In genomic region chr11:134391170-134391569, GRCh38 we compare ENCODE assay signal across 28 cellular contexts. TPM values are rescaled to one million over a fixed set of nuclear protein-coding genes. Genes with fewer than 3 reads are reported as not detected.
A peak's percentile ranks its signal among the peaks of the same experiment; 100 is the strongest.
DNase-seq lines count a peak whose midpoint lies in the region; ATAC-seq, FAIRE-seq and TF ChIP-seq lines count a peak whose summit lies in the region.
"Had no signal": no experiment of that assay in that cellular context is flagged by ENCODE, and none has a peak within 500 bp of the region (broad histone marks: within the 10 kb centered on the region; RNA-seq: fewer than 3 reads in every experiment).

No MANE protein-coding gene starts in this region.

- intact Hi-C loops in A673 (cut with micrococcal nuclease; ENCODE audit: unreplicated experiment) = no loop called here

- no peak overlapping the region; the same call in 1 of the 2 replicates for H4K8ac ChIP-seq in H1 (ENCODE audit: extremely low read depth, insufficient read depth, low read length)

- no peak for ATAC-seq in HG03378 (IDR thresholded peaks at IDR 0.05; ENCODE audit: unreplicated experiment)
- ATAC-seq: activated CD4-positive, alpha-beta T cell treated with anti-CD3 and anti-CD28 coated beads for 36 hours; left lung; stimulated activated memory B cell treated with anti-CD40 and anti-IgM and Interleukin-4, amounts not matched to agents 10 μg/mL and 1 μg/mL and 100 μg/mL, for 72 hours; T-helper 17 cell had no signal

- H3K27ac ChIP-seq in A673 (ENCODE audit: low read depth, low read length, poor library complexity, severe bottlenecking) (no peak overlapping the region), H1 (ENCODE audit: low read depth, low read length) (no peak overlapping the region), right atrium auricular region (no peak overlapping the region)
- H3K27ac ChIP-seq: adrenal gland, brain microvascular endothelial cell, left lung, upper lobe of left lung had no signal

- 92% methylated on average over 5 of the region's 9 CpGs; no CpG with 5 or more reads in 1 of the 2 experiments for WGBS in H1 (ENCODE audit: extremely low coverage in 1 of 2, insufficient coverage in 1 of 2, insufficient read length in 1 of 2, insufficient replicate concordance in 2 of 2, low coverage in 1 of 2, low lambda C conversion rate in 2 of 2, missing lambda C conversion rate in 1 of 2), 2 experiments

- no peak overlapping the region for H2BK5ac ChIP-seq in H1 (ENCODE audit: low read depth, low read length)

- peak; percentile 34 for TF ChIP-seq CTCF in A673 (conservative IDR thresholded peaks at IDR 0.05; ENCODE audit: low read depth, low read length)
- peak; percentile 18 to 44 (median 30); a peak in 3 of 4 replicates for TF ChIP-seq CTCF in H1 (IDR thresholded peaks at IDR 0.05; ENCODE audit: control extremely low read depth in 1 of 3, insufficient read depth in 1 of 3, low read depth in 1 of 3, low read length in 3 of 3)
- TF ChIP-seq CTCF in right atrium auricular region (IDR thresholded peaks at IDR 0.05) = no peak

- no peak overlapping the region for H3K23ac ChIP-seq in H1 (ENCODE audit: insufficient read length)

- no peak overlapping the region for H4K5ac ChIP-seq in H1 (ENCODE audit: insufficient read length, low read depth, low read length)

- H3K27me3 Mint-ChIP-seq in activated T-cell treated with anti-CD3 and anti-CD28 coated beads, Interleukin-2, amount 50 U/mL, for 24 hours = peaks cover 28% of the 10 kb centered on the region

- DNase-seq in A673 (ENCODE audit: low spot score) (no peak), COR-L47 (lab: John Stamatoyannopoulos, UW) (peak; percentile 11), NCI-H1105 (lab: John Stamatoyannopoulos, UW) (peak; percentile 72), H1 (ENCODE audit: low read depth in 1 of 2, low spot score in 2 of 2) (no peak), right atrium auricular region (ENCODE audit: low spot score) (no peak)
- DNase-seq in activated T-cell treated with anti-CD3 and anti-CD28 coated beads, Interleukin-2, amount 50 U/mL, for 24 hours = no peak
- DNase-seq: activated CD4-positive, alpha-beta T cell treated with anti-CD3 and anti-CD28 coated beads for 36 hours; activated CD8-positive, alpha-beta memory T cell treated with anti-CD3 and anti-CD28 coated beads for 24 hours; activated naive CD4-positive, alpha-beta T cell treated with Interleukin-2 at 50 U/mL for 16 hours; activated T-cell treated with anti-CD3 and anti-CD28 coated beads, Interleukin-2, amount 50 U/mL, for 1 hour; adrenal gland; brain microvascular endothelial cell; GOT3; mesendoderm; MM.1S; NCI-H1694 treated with DMSO at 0.1 percent for 48 hours; NCI-H774; SK-N-SH; stimulated activated CD4-positive, alpha-beta T cell treated with anti-CD3 and anti-CD28 coated beads, Interleukin-4, amount 100 ng/mL, for 4 hours; substantia nigra; T-helper 17 cell; upper lobe of left lung had no signal

- H2BK15ac ChIP-seq in H1 (ENCODE audit: low read length) = no peak overlapping the region

- H3K23me2 ChIP-seq in H1 (ENCODE audit: low read depth, low read length) = no peaks in the 10 kb centered on the region

- H3K4me1 Mint-ChIP-seq in activated T-cell treated with anti-CD3 and anti-CD28 coated beads, Interleukin-2, amount 50 U/mL, for 24 hours (ENCODE audit: low read depth) = peaks cover 14% of the 10 kb centered on the region
- H3K4me1 Mint-ChIP-seq: stimulated activated memory B cell treated with anti-CD40 and anti-IgM and Interleukin-4, amounts not matched to agents 10 μg/mL and 1 μg/mL and 100 μg/mL, for 72 hours had no signal

- H3K18ac ChIP-seq in H1 (ENCODE audit: extremely low read depth, low read length) = no peak overlapping the region

- H3K9me3 ChIP-seq in A673 (ENCODE audit: low read depth, low read length, poor library complexity, severe bottlenecking) (no peaks in the 10 kb centered on the region), H1 (ENCODE audit: insufficient read depth in 2 of 2, low read depth in 1 of 2, low read length in 1 of 2) (no peaks in the 10 kb centered on the region), right atrium auricular region (no peaks in the 10 kb centered on the region)
- H3K9me3 ChIP-seq: adrenal gland, left lung, SK-N-SH, upper lobe of left lung had no signal

- H3K36me3 ChIP-seq in A673 (ENCODE audit: insufficient read depth, low read length, poor library complexity, severe bottlenecking) (no peaks in the 10 kb centered on the region), H1 (ENCODE audit: control insufficient read depth in 2 of 4, insufficient read depth in 4 of 4, low read length in 3 of 4) (no peaks in the 10 kb centered on the region; a peak in 2 of 8 replicates), right atrium auricular region (no peaks in the 10 kb centered on the region)
- H3K36me3 ChIP-seq: adrenal gland, brain microvascular endothelial cell, left lung, upper lobe of left lung had no signal

- peak in 1 of 2 experiments; percentile 33; a peak in 2 of 4 replicates for TF ChIP-seq RAD21 in H1 (IDR thresholded peaks at IDR 0.05 in 1 of 2, conservative IDR thresholded peaks at IDR 0.05 in 1 of 2; ENCODE audit: low read depth in 2 of 2, low read length in 2 of 2)

- FAIRE-seq in H1 (lab: Jason Lieb, UNC) = no peak
- FAIRE-seq: islet of Langerhans had no signal

- H3K27me3 ChIP-seq in A673 (replicated peaks; ENCODE audit: insufficient read depth, low read depth, low read length, poor library complexity) (no peaks in the 10 kb centered on the region), H1 (replicated peaks in 1 of 4; ENCODE audit: control insufficient read depth in 3 of 4, extremely low read depth in 1 of 4, insufficient read depth in 3 of 4, low read length in 3 of 4) (no peaks in the 10 kb centered on the region), right atrium auricular region (no peaks in the 10 kb centered on the region)
- H3K27me3 ChIP-seq: adrenal gland, brain microvascular endothelial cell, upper lobe of left lung had no signal

- H3K27ac Mint-ChIP-seq in activated T-cell treated with anti-CD3 and anti-CD28 coated beads, Interleukin-2, amount 50 U/mL, for 24 hours = no peak overlapping the region
- H3K27ac Mint-ChIP-seq: activated CD4-positive, alpha-beta T cell treated with anti-CD3 and anti-CD28 coated beads for 36 hours; progenitor cell of endocrine pancreas; stimulated activated memory B cell treated with anti-CD40 and anti-IgM and Interleukin-4, amounts not matched to agents 10 μg/mL and 1 μg/mL and 100 μg/mL, for 72 hours; T-helper 17 cell had no signal

- POLR2A ChIA-PET in A673 (lab: Charles Lee; ENCODE audit: low non-redundant PET) = no interaction called here
- POLR2A ChIA-PET in H1 (lab: Charles Lee; ENCODE audit: partially characterized antibody) = no interaction called here

- no peak overlapping the region for H2BK120ac ChIP-seq in H1 (replicated peaks; ENCODE audit: low read depth, low read length)

- H3K4ac ChIP-seq in H1 (replicated peaks; ENCODE audit: insufficient read length, low read depth, low read length) = no peak overlapping the region

- no peak overlapping the region for H2BK20ac ChIP-seq in H1 (ENCODE audit: low read length)

- TF ChIP-seq EP300 in H1 (IDR thresholded peaks at IDR 0.05; ENCODE audit: borderline replicate concordance in 1 of 2, low read depth in 2 of 2, low read length in 2 of 2) = no peak

- peaks cover 2% of the 10 kb centered on the region; the same call in 1 of the 2 replicates for H3K79me1 ChIP-seq in H1 (ENCODE audit: low read depth, low read length)

- H3K56ac ChIP-seq in H1 (replicated peaks; ENCODE audit: insufficient read length, low read depth, low read length) = no peak overlapping the region

- H3K4me3 ChIP-seq in A673 (ENCODE audit: low read depth, low read length, poor library complexity, severe bottlenecking) (no peak overlapping the region), H1 (ENCODE audit: extremely low read depth in 1 of 4, insufficient read depth in 2 of 4, low read depth in 3 of 4, low read length in 4 of 4) (no peak overlapping the region), right atrium auricular region (no peak overlapping the region)
- H3K4me3 ChIP-seq: adrenal gland, left lung, upper lobe of left lung had no signal

- no peaks in the 10 kb centered on the region; a peak in 1 of 4 replicates for H3K79me2 ChIP-seq in H1 (ENCODE audit: control insufficient read depth in 1 of 2, insufficient read depth in 2 of 2, low read length in 2 of 2)

- H4K91ac ChIP-seq in H1 (replicated peaks; ENCODE audit: insufficient read length, low read length) = no peak overlapping the region

- H3K4me1 ChIP-seq in A673 (ENCODE audit: insufficient read depth, low read length, poor library complexity, severe bottlenecking) = no peaks in the 10 kb centered on the region
- H3K4me1 ChIP-seq in H1 (replicated peaks in 1 of 4; ENCODE audit: control insufficient read depth in 3 of 4, insufficient read depth in 4 of 4, low read length in 3 of 4) = peaks cover 0 to 3% (median 0%) of the 10 kb centered on the region in 4 experiments; a peak in 1 of 7 replicates
- H3K4me1 ChIP-seq in right atrium auricular region = no peaks in the 10 kb centered on the region
- H3K4me1 ChIP-seq: adrenal gland, left lung, upper lobe of left lung had no signal

- H3K9ac ChIP-seq in H1 (replicated peaks in 1 of 4; ENCODE audit: extremely low read depth in 1 of 4, low read depth in 3 of 4, low read length in 3 of 4) = no peak overlapping the region
- H3K9ac ChIP-seq: SK-N-SH had no signal

- no peak overlapping the region for H3K4me2 ChIP-seq in H1 (ENCODE audit: insufficient read depth in 1 of 2, low read depth in 2 of 2, low read length in 2 of 2)
- H3K4me2 ChIP-seq: SK-N-SH had no signal

- peaks cover 10 to 21% of the 10 kb centered on the region in 2 experiments for H4K20me1 ChIP-seq in H1 (replicated peaks in 1 of 2; ENCODE audit: control insufficient read depth in 1 of 2, insufficient read depth in 2 of 2, low read length in 2 of 2)

- H2AK5ac ChIP-seq in H1 (ENCODE audit: low read depth, low read length) = no peak overlapping the region

- H3K36me3 Mint-ChIP-seq in activated T-cell treated with anti-CD3 and anti-CD28 coated beads, Interleukin-2, amount 50 U/mL, for 24 hours (ENCODE audit: low read depth) = no peaks in the 10 kb centered on the region
- H3K36me3 Mint-ChIP-seq: stimulated activated memory B cell treated with anti-CD40 and anti-IgM and Interleukin-4, amounts not matched to agents 10 μg/mL and 1 μg/mL and 100 μg/mL, for 72 hours had no signal

- no peak overlapping the region for H3K14ac ChIP-seq in H1 (ENCODE audit: insufficient read length)

- no peak overlapping the region for H3K4me3 Mint-ChIP-seq in activated T-cell treated with anti-CD3 and anti-CD28 coated beads, Interleukin-2, amount 50 U/mL, for 24 hours
- H3K4me3 Mint-ChIP-seq: activated CD4-positive, alpha-beta T cell treated with anti-CD3 and anti-CD28 coated beads for 36 hours; stimulated activated memory B cell treated with anti-CD40 and anti-IgM and Interleukin-4, amounts not matched to agents 10 μg/mL and 1 μg/mL and 100 μg/mL, for 72 hours; T-helper 17 cell had no signal

- H3K9me3 Mint-ChIP-seq in activated T-cell treated with anti-CD3 and anti-CD28 coated beads, Interleukin-2, amount 50 U/mL, for 24 hours = no peaks in the 10 kb centered on the region
- H3K9me3 Mint-ChIP-seq: stimulated activated memory B cell treated with anti-CD40 and anti-IgM and Interleukin-4, amounts not matched to agents 10 μg/mL and 1 μg/mL and 100 μg/mL, for 72 hours had no signal

- no TSS peak for BruUV-seq in A673 (replicated peaks; lab: Mats Ljungman, UMichigan)

- H2AFZ ChIP-seq in H1 (ENCODE audit: low read length) = no peak overlapping the region

- no peak for TF ChIP-seq POLR2A in H1 (IDR thresholded peaks at IDR 0.05; ENCODE audit: control extremely low read depth in 1 of 2, low read depth in 2 of 2, low read length in 2 of 2)

- no peak overlapping the region for H2BK12ac ChIP-seq in H1 (ENCODE audit: low read depth, low read length)

- CTCF ChIA-PET in A673 (lab: Charles Lee) (no interaction called here), H1 (lab: Charles Lee; ENCODE audit: partially characterized antibody) (interaction anchor here (0.8 to 4.8 kb wide), 8 partner anchors 15 to 129 kb away, joined by 3 to 17 read pairs (median 4); no protein-coding TSS in a partner anchor)

RNA-seq across cellular contexts. Expression of gene B3GAT1, which starts 20.9 kb away (rescaled TPM):
- total RNA-seq in A673 (2021) (3.7 and 5.5 TPM in 2 replicates), right atrium auricular region (under 1 TPM in 1 of 2 donors, not detected in 1; 0.16 TPM)
- 32.4 and 35.0 TPM in 2 replicates for total RNA-seq in H1 (2021; fragmentation: NEBNext Ultra II Directional; extraction: Animal tissue kit (Norgen Biotek cat#: 25700))
- 19.7 and 27.0 TPM in 2 replicates for polyA plus RNA-seq in H1 (2011; rRNA removed)
- polyA plus RNA-seq in H1 (2011; cell fraction: cytosol; rRNA removed) = 18.2 TPM
- 46.6 TPM for polyA plus RNA-seq in H1 (2011; cell fraction: nucleus; rRNA removed)
- polyA plus RNA-seq in H1 (2012, experiment 1 of 2) = 22.6 to 25.8 TPM (median 24.3 TPM) in 4 replicates
- 23.0 TPM for polyA plus RNA-seq in H1 (2012, experiment 2 of 2)
- polyA plus RNA-seq in H1 (2013, experiment 1 of 2) = 16.5 TPM
- 16.3 TPM for polyA plus RNA-seq in H1 (2013, experiment 2 of 2)
- 10.1 and 12.8 TPM in 2 replicates for polyA minus RNA-seq in H1 (2011; rRNA and poly(A)+ RNA removed)
- polyA minus RNA-seq in H1 (2011; cell fraction: cytosol; rRNA and poly(A)+ RNA removed) = 15.9 TPM
- polyA minus RNA-seq in H1 (2011; cell fraction: nucleus; rRNA and poly(A)+ RNA removed) = 20.5 TPM
- total RNA-seq: glomerular endothelial cell had no signal

RNA-seq across cellular contexts. Expression of gene GLB1L2, which starts 59.4 kb away (rescaled TPM):
- total RNA-seq in A673 (2021) = 21.7 and 22.6 TPM in 2 replicates
- total RNA-seq in H1 (2021; fragmentation: NEBNext Ultra II Directional; extraction: Animal tissue kit (Norgen Biotek cat#: 25700)) = 7.9 and 8.0 TPM in 2 replicates
- 4.4 and 5.7 TPM in 2 replicates for polyA plus RNA-seq in H1 (2011; rRNA removed)
- 6.2 TPM for polyA plus RNA-seq in H1 (2011; cell fraction: cytosol; rRNA removed)
- 17.5 TPM for polyA plus RNA-seq in H1 (2011; cell fraction: nucleus; rRNA removed)
- 4.7 to 8.2 TPM (median 6.0 TPM) in 4 replicates for polyA plus RNA-seq in H1 (2012, experiment 1 of 2)
- polyA plus RNA-seq in H1 (2012, experiment 2 of 2) = 5.8 TPM
- 9.0 TPM for polyA plus RNA-seq in H1 (2013, experiment 1 of 2)
- 9.1 TPM for polyA plus RNA-seq in H1 (2013, experiment 2 of 2)
- polyA minus RNA-seq in H1 (2011; rRNA and poly(A)+ RNA removed) = 5.7 and 6.8 TPM in 2 replicates
- polyA minus RNA-seq in H1 (2011; cell fraction: cytosol; rRNA and poly(A)+ RNA removed) = 2.8 TPM
- 3.1 TPM for polyA minus RNA-seq in H1 (2011; cell fraction: nucleus; rRNA and poly(A)+ RNA removed)
- 1 to 10 TPM in 1 of 2 donors, under 1 TPM in 1; 0.22 to 2.4 TPM for total RNA-seq in right atrium auricular region

Comparison
In these comparisons a context has a peak if more than half of its experiments do, and no peak if none do; other contexts are left out.
1. DNase-seq: peak in COR-L47 (single experiment) and NCI-H1105 (single experiment); none in A673 (single experiment), H1 (0 of 2), right atrium auricular region (single experiment) and activated T-cell treated with anti-CD3 and anti-CD28 coated beads, Interleukin-2, amount 50 U/mL, for 24 hours (single experiment).
2. CTCF ChIP-seq: peak in A673 (single experiment) and H1 (3 of 3); none in right atrium auricular region (0 of 2).